35 cellular contexts compared by ENCODE assay signal in the genomic region with DNA sequence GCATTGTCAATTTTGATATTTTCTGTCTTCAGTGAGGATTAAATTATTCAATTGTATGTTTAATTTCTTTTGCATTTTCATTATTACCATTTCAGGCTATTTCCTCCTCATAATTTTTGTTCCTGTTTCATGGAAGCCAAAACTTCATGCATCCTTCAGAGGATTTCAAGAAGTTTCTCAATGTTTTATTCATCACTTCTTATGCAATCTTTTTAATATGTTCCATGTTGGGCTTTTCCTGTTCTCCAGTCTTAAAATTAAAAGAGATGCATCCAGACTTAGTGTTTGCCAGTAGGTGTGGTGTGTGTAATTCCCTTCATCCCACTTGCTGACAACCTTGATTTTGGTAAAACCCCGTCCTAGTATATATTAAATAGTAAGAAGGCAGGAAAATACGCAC.
"Had no signal": no experiment of that assay in that cellular context is flagged by ENCODE, and none has a peak within 500 bp of the region (broad histone marks: within the 10 kb centered on the region; RNA-seq: fewer than 3 reads in every experiment).

No MANE protein-coding gene starts in this region.

- H3K27ac ChIP-seq: ascending aorta, cardiac muscle cell, KMS-11, Peyer's patch, RWPE1, VCaP had no signal

- H3K4me1 ChIP-seq: ascending aorta, Peyer's patch had no signal

- ATAC-seq: activated naive CD8-positive, alpha-beta T cell treated with anti-CD3 and anti-CD28 coated beads, Interleukin-2, amount 50 U/mL, for 24 hours; PC-3; Right ventricle myocardium inferior; SK-N-SH treated with all-trans-retinoic acid at 6 μM for 48 hours; T-cell; T-helper 17 cell had no signal

- H3K27me3 ChIP-seq: ascending aorta, cardiac muscle cell, Peyer's patch had no signal

- H3K4me3 ChIP-seq: ascending aorta, cardiac muscle cell, Peyer's patch had no signal

- H3K36me3 ChIP-seq: ascending aorta, cardiac muscle cell, Peyer's patch had no signal

- DNase-seq: activated B cell treated with CpG ODN at 0.5 μM for 24 hours; activated CD4-positive, alpha-beta memory T cell treated with anti-CD3 and anti-CD28 coated beads for 36 hours; activated CD4-positive, alpha-beta T cell treated with anti-CD3 and anti-CD28 coated beads for 4 hours; activated CD4-positive, alpha-beta T cell treated with anti-CD3 and anti-CD28 coated beads, Interleukin-2, amount 50 U/mL, for 1 hour; activated CD4-positive, CD25-positive, alpha-beta regulatory T cell treated with anti-CD3 and anti-CD28 coated beads, Interleukin-2, amount 50 U/mL, for 72 hours; activated CD8-positive, alpha-beta memory T cell treated with anti-CD3 and anti-CD28 coated beads, Interleukin-2, amount 50 U/mL, for 4 hours; activated effector memory CD4-positive, alpha-beta T cell treated with Interleukin-2 at 50 U/mL for 16 hours; activated naive CD4-positive, alpha-beta T cell treated with anti-CD3 and anti-CD28 coated beads, Interleukin-2, amount 10 ng/mL, durations not matched to agents 7 days and 5 days; activated naive CD8-positive, alpha-beta T cell treated with anti-CD3 and anti-CD28 coated beads, Interleukin-2, amount 50 U/mL, for 24 hours; activated T-cell treated with anti-CD3 and anti-CD28 coated beads, Interleukin-2, amount 50 U/mL, for 48 hours; amniotic stem cell; MM.1S; NCI-H1092 treated with DMSO at 0.1 percent for 48 hours; NCI-H1417; NCI-H146; NCI-H187; NCI-H2029 treated with DMSO at 0.1 percent for 48 hours; NCI-H2107; NCI-H2171; NCI-H510A; NCI-H526; NCI-H748 treated with DMSO at 0.1 percent for 48 hours; NK-92 treated with Interleukin-12 subunit alpha and Interleukin-12 subunit beta, amount 100 ng/mL, for 24 hours; PC-3; Peyer's patch; SIG-M5; T-cell; T-helper 17 cell had no signal

- H3K9me3 ChIP-seq: ascending aorta, Peyer's patch had no signal
